ENCODE assay signal across 8 cellular contexts in the genomic region with DNA sequence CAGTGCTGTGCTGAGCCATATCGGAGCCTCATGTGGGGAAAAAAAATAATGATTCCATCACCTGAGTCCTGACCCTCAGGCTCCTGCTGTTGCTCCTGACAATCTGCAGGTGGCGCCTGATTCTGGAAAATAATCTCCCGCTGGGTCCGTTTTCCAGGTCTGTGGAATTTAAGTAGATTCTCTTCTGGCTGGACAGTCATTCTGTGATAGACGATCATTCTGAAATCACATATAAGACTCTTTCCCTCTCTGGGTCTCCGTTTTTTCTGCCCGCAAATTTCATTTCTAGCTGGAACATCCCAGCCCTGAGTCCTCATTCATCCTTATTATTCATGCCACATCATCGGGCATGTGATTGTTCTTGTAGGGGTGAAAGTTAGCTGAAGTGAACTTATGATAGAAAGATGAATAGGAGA. TPM values are rescaled to one million over a fixed set of nuclear protein-coding genes. Genes with fewer than 3 reads are reported as not detected.
DNase-seq lines count a peak whose midpoint lies in the region; ATAC-seq, FAIRE-seq and TF ChIP-seq lines count a peak whose summit lies in the region.

No MANE protein-coding gene starts in this region.

- intact Hi-C loops in mammary epithelial cell (cut with micrococcal nuclease) = loop anchor here (1.0 to 10.0 kb wide), 6 partner anchors 144 to 378 kb away; no protein-coding TSS in a partner anchor

- TF ChIP-seq CTCF in DOHH2 (IDR thresholded peaks at IDR 0.05; ENCODE audit: low read depth, low read length, poor library complexity, severe bottlenecking) = peak; percentile 71
- peak; percentile 93 to 97 for TF ChIP-seq CTCF in mammary epithelial cell (conservative IDR thresholded peaks at IDR 0.05 in 1 of 2, IDR thresholded peaks at IDR 0.05 in 1 of 2; ENCODE audit: extremely low read depth in 1 of 2, insufficient read depth in 1 of 2, low read depth in 1 of 2, low read length in 2 of 2)
- TF ChIP-seq CTCF in kidney epithelial cell (IDR thresholded peaks at IDR 0.05; ENCODE audit: insufficient read depth, low read length, poor library complexity, severe bottlenecking) = peak; percentile 92

- H3K4me3 ChIP-seq in DOHH2 (ENCODE audit: low read length) (no peak overlapping the region), mammary epithelial cell (replicated peaks in 1 of 3; ENCODE audit: insufficient read depth in 1 of 3, low read depth in 2 of 3, low read length in 3 of 3) (no peak overlapping the region), kidney epithelial cell (ENCODE audit: low read depth, low read length) (no peak overlapping the region)

- ATAC-seq in GM21737 (IDR thresholded peaks at IDR 0.05; ENCODE audit: unreplicated experiment) = no peak

- dilution Hi-C loops in mammary epithelial cell (cut with HindIII; ENCODE audit: low sequenced_read_pairs) = loop anchor here (10.0 kb wide), 1 partner anchor 125 kb away; the partner anchor contains the start of genes PTRH1 and TTC16

- H3K27me3 ChIP-seq in DOHH2 (ENCODE audit: control insufficient read depth, low read length) = peaks cover 17% of the 10 kb centered on the region
- no peaks in the 10 kb centered on the region for H3K27me3 ChIP-seq in mammary epithelial cell (ENCODE audit: insufficient read depth, low read length)
- H3K27me3 ChIP-seq in kidney epithelial cell (ENCODE audit: control insufficient read depth, insufficient read depth, low read length) = no peaks in the 10 kb centered on the region

- DNase-seq in Kasumi-1 (lab: John Stamatoyannopoulos, UW) (peak; percentile 19 to 45), RCC 7860 (ENCODE audit: low spot score) (peak; percentile 69), mammary epithelial cell (peak; percentile 56), kidney epithelial cell (ENCODE audit: low read depth) (no peak), substantia nigra (lab: John Stamatoyannopoulos, UW) (peak in 32 of 49 donors; percentile 5 to 71 (median 40)), GM19238 (ENCODE audit: insufficient read length, low spot score) (no peak)

- H4K20me1 ChIP-seq in DOHH2 (ENCODE audit: control insufficient read depth, insufficient read depth, low read depth, low read length) = no peaks in the 10 kb centered on the region
- H4K20me1 ChIP-seq in mammary epithelial cell (ENCODE audit: insufficient read depth, low read length) = no peaks in the 10 kb centered on the region

- FAIRE-seq in RCC 7860 (lab: Jason Lieb, UNC) = peak; percentile 87

- H3K4me2 ChIP-seq in DOHH2 (ENCODE audit: low read length) = no peak overlapping the region
- H3K4me2 ChIP-seq in mammary epithelial cell (ENCODE audit: insufficient read depth, low read depth, low read length) = no peak overlapping the region

- H3K9me2 ChIP-seq in DOHH2 (replicated peaks; ENCODE audit: control insufficient read depth, low read length) = no peaks in the 10 kb centered on the region

- H3F3A ChIP-seq in DOHH2 (ENCODE audit: control insufficient read depth, insufficient read depth) = no peaks in the 10 kb centered on the region

- no peak overlapping the region for H2AFZ ChIP-seq in mammary epithelial cell (ENCODE audit: low read depth, low read length)

- H3K4me1 ChIP-seq in DOHH2 (ENCODE audit: control insufficient read depth, low read length) (no peaks in the 10 kb centered on the region), mammary epithelial cell (ENCODE audit: insufficient read depth, low read length) (peaks cover 9% of the 10 kb centered on the region)

- H3K79me2 ChIP-seq in DOHH2 (ENCODE audit: control insufficient read depth, low read length) (no peaks in the 10 kb centered on the region), mammary epithelial cell (ENCODE audit: insufficient read depth, low read length) (peaks cover 9% of the 10 kb centered on the region)

- H3K9me3 ChIP-seq in DOHH2 (ENCODE audit: control insufficient read depth, insufficient read depth, low read length) (no peaks in the 10 kb centered on the region), mammary epithelial cell (replicated peaks; ENCODE audit: insufficient read depth, low read length) (no peaks in the 10 kb centered on the region)

- CTCF ChIA-PET in mammary epithelial cell (lab: Charles Lee; ENCODE audit: low non-redundant PET) = interaction anchor here (0.6 to 1.4 kb wide), 5 partner anchors 17 to 189 kb away, joined by 3 to 16 read pairs (median 4); partner anchors contain the start of gene TOR2A

- no TSS peak for BruUV-seq in mammary epithelial cell (replicated peaks; lab: Mats Ljungman, UMichigan)

- H3K27ac ChIP-seq in DOHH2 (ENCODE audit: low read depth, low read length) = no peak overlapping the region
- H3K27ac ChIP-seq in mammary epithelial cell (ENCODE audit: insufficient read depth, low read depth, low read length) = no peak overlapping the region
- H3K27ac ChIP-seq in substantia nigra (ENCODE audit: low read depth, low read length, poor library complexity, severe bottlenecking) = no peak overlapping the region

- in situ Hi-C loops in mammary epithelial cell (cut with MboI; ENCODE audit: low sequenced_read_pairs in 2 of 2) = loop anchor here (5.0 to 10.0 kb wide), 6 partner anchors 65 to 455 kb away; partner anchors contain the start of gene TOR2A (in 1 of the 2)

- no peak overlapping the region for H3K9ac ChIP-seq in mammary epithelial cell (ENCODE audit: insufficient read depth, low read length)

- no peaks in the 10 kb centered on the region for H3K36me3 ChIP-seq in DOHH2 (ENCODE audit: control insufficient read depth, low read length)
- no peaks in the 10 kb centered on the region for H3K36me3 ChIP-seq in mammary epithelial cell (ENCODE audit: insufficient read depth, low read length)
- no peaks in the 10 kb centered on the region for H3K36me3 ChIP-seq in kidney epithelial cell (ENCODE audit: control insufficient read depth, insufficient read depth, low read length)

- 9% methylated on average over 8 of the region's 8 CpGs for WGBS in mammary epithelial cell (ENCODE audit: low coverage, missing lambda C conversion rate)

RNA-seq across cellular contexts. Expression of gene STXBP1, which starts 22.1 kb away (rescaled TPM):
- total RNA-seq in mammary epithelial cell (10 to 100 TPM; 32.5 to 72.5 TPM), kidney epithelial cell (23.8 and 27.5 TPM in 2 replicates)
- 31.6 TPM for polyA plus RNA-seq in mammary epithelial cell
- 107 TPM for polyA minus RNA-seq in mammary epithelial cell

Comparison
In these comparisons a context has a peak if more than half of its experiments do, and no peak if none do; other contexts are left out.
1. DNase-seq: peak in Kasumi-1 (2 of 2), RCC 7860 (single experiment), mammary epithelial cell (single experiment) and substantia nigra (32 of 49); none in kidney epithelial cell (single experiment) and GM19238 (single experiment).
2. Peak in every context shown above with its lines, with median percentiles within 50 percentile points of each other: CTCF ChIP-seq.